ENCODE assay signal across 18 cellular contexts in genomic region chr14:26866741-26867140, GRCh38.
"Had no signal": no experiment of that assay in that cellular context is flagged by ENCODE, and none has a peak within 500 bp of the region (broad histone marks: within the 10 kb centered on the region; RNA-seq: fewer than 3 reads in every experiment).

No MANE protein-coding gene starts in this region.

- H3K4me1 ChIP-seq: adrenal gland, breast epithelium, SJSA1 had no signal

- ATAC-seq: activated CD8-positive, alpha-beta T cell treated with anti-CD3 and anti-CD28 coated beads, Interleukin-2, amount 10 ng/mL, durations not matched to agents 7 days and 5 days; SK-N-SH treated with all-trans-retinoic acid at 6 μM for 48 hours; WTC11 had no signal

- H3K27me3 ChIP-seq: adrenal gland, breast epithelium, SJSA1 had no signal

- DNase-seq: activated CD4-positive, alpha-beta T cell treated with anti-CD3 and anti-CD28 coated beads for 48 hours; activated CD4-positive, alpha-beta T cell treated with anti-CD3 and anti-CD28 coated beads, Interleukin-2, amount 50 U/mL, for 4 hours; activated CD4-positive, CD25-positive, alpha-beta regulatory T cell treated with anti-CD3 and anti-CD28 coated beads, Interleukin-2, amount 50 U/mL, for 72 hours; activated CD8-positive, alpha-beta memory T cell treated with anti-CD3 and anti-CD28 coated beads, Interleukin-2, amount 50 U/mL, for 48 hours; activated CD8-positive, alpha-beta T cell treated with anti-CD3 and anti-CD28 coated beads, Interleukin-2, amount 10 ng/mL, durations not matched to agents 7 days and 5 days; activated naive CD4-positive, alpha-beta T cell treated with anti-CD3 and anti-CD28 coated beads, Interleukin-2, amount 50 U/mL, for 16 hours; activated naive CD8-positive, alpha-beta T cell treated with anti-CD3 and anti-CD28 coated beads, Interleukin-2, amount 10 ng/mL, durations not matched to agents 7 days and 5 days; activated T-cell treated with anti-CD3 and anti-CD28 coated beads, Interleukin-2, amount 50 U/mL, for 1 hour; adrenal gland; Kasumi-1; NCI-H1105 treated with DMSO at 0.1 percent for 48 hours; NCI-H1436 treated with DMSO at 0.1 percent for 48 hours; NCI-H187; SW 1271 had no signal

- H3K36me3 ChIP-seq: adrenal gland, breast epithelium, SJSA1 had no signal

- H3K9me3 ChIP-seq: adrenal gland, breast epithelium, SJSA1 had no signal

- H3K27ac ChIP-seq: adrenal gland, breast epithelium, SJSA1 had no signal

- H3K4me3 ChIP-seq: adrenal gland, breast epithelium, SJSA1 had no signal
